In the genomic region with DNA sequence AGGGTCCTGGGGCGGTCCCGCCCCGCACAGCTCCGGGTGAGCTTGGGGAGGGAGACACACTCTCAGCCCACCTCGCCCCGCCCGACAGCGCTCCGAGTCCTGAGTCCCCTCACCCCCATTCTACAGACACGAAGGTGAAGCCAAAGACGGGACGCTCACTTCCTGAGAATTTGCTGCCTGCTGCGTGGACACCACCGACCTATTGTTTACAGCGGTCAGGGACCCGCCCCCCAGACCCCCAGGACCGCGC, we compare ENCODE assay signal across 8 cellular contexts. TPM values are rescaled to one million over a fixed set of nuclear protein-coding genes. Genes with fewer than 3 reads are reported as not detected.
A peak's percentile ranks its signal among the peaks of the same experiment; 100 is the strongest.
DNase-seq lines count a peak whose midpoint lies in the region; ATAC-seq, FAIRE-seq and TF ChIP-seq lines count a peak whose summit lies in the region.

No MANE protein-coding gene starts in this region.

- H3K4me3 ChIP-seq in MG63: peak overlapping the region; percentile 57
- peak overlapping the region; percentile 93 for H3K4me3 ChIP-seq in ectodermal cell (ENCODE audit: insufficient read depth, low read depth, low read length)

- no peaks in the 10 kb centered on the region for H3K27me3 ChIP-seq in MG63
- H3K27me3 ChIP-seq in ectodermal cell (ENCODE audit: control insufficient read depth, insufficient read depth, low read length, poor library complexity, severe bottlenecking): peaks cover 17% of the 10 kb centered on the region

- no peaks in the 10 kb centered on the region for H3K36me3 ChIP-seq in MG63
- H3K36me3 ChIP-seq in ectodermal cell (ENCODE audit: control insufficient read depth, insufficient read depth, low read length): no peaks in the 10 kb centered on the region

- peaks cover 13% of the 10 kb centered on the region for H3K4me1 Mint-ChIP-seq in nephron

- peak overlapping the region; percentile 96 to 100 (median 99) for H3K4me3 Mint-ChIP-seq in nephron

- peaks cover 4% of the 10 kb centered on the region for H3K27me3 Mint-ChIP-seq in nephron (ENCODE audit: low read depth)

- FAIRE-seq in D721Med (lab: Jason Lieb, UNC): no peak

- H3K9me3 ChIP-seq in MG63 (no peaks in the 10 kb centered on the region; the same call in 1 of the 2 replicates), ectodermal cell (ENCODE audit: control insufficient read depth, low read length) (no peaks in the 10 kb centered on the region)

- TF ChIP-seq CTCF in nephron (IDR thresholded peaks at IDR 0.05; ENCODE audit: unreplicated experiment in 3 of 3) (no peak), D721Med (IDR thresholded peaks at IDR 0.05; ENCODE audit: insufficient read depth, missing control alignments) (no peak)

- 0 to 1% methylated on average over 18 of the region's 18 CpGs for WGBS in ectodermal cell, 2 experiments

- H3K36me3 Mint-ChIP-seq in nephron (ENCODE audit: low read depth): peaks cover 50% of the 10 kb centered on the region

- DNase-seq in GM19238 (ENCODE audit: insufficient read length, low spot score) (peak; percentile 13), MG63 (no peak), NCI-H2029 treated with DMSO at 0.1 percent for 48 hours (lab: John Stamatoyannopoulos, UW) (no peak), D721Med (ENCODE audit: insufficient read length, low spot score) (no peak), GM03348 (ENCODE audit: low spot score) (no peak)

- ATAC-seq in GM18519 (IDR thresholded peaks at IDR 0.05; ENCODE audit: low FRiP score, unreplicated experiment): no peak

- H3K27ac Mint-ChIP-seq in nephron: peak overlapping the region; percentile 99 to 100 (median 99)

- H3K4me1 ChIP-seq in ectodermal cell (ENCODE audit: control insufficient read depth, insufficient read depth, low read length): peaks cover 3% of the 10 kb centered on the region

- peaks cover 38% of the 10 kb centered on the region for H3K9me3 Mint-ChIP-seq in nephron

- H3K27ac ChIP-seq in ectodermal cell (ENCODE audit: insufficient read depth, low read depth, low read length, poor library complexity, severe bottlenecking): peak overlapping the region; percentile 38

RNA-seq across cellular contexts. Expression of gene ZNF141, which starts 0.8 kb away (rescaled TPM):
- 0.22 and 0.79 TPM in 2 replicates for total RNA-seq in MG63 (2014; rRNA removed; shearing (Covaris generic); ENCODE audit: low replicate concordance)
- 32.7 TPM for polyA plus RNA-seq in ectodermal cell (2013, experiment 1 of 4)
- polyA plus RNA-seq in ectodermal cell (2013, experiment 2 of 4): 25.4 TPM
- polyA plus RNA-seq in ectodermal cell (2013, experiment 3 of 4): 19.4 TPM
- 26.1 TPM for polyA plus RNA-seq in ectodermal cell (2013, experiment 4 of 4)

RNA-seq across cellular contexts. Expression of gene ZNF732, which starts 31.5 kb away (rescaled TPM):
- total RNA-seq in MG63 (2014; rRNA removed; shearing (Covaris generic); ENCODE audit: low replicate concordance): not detected in 2 replicates
- polyA plus RNA-seq in ectodermal cell (2013, experiment 1 of 4): 4.4 TPM
- 6.7 TPM for polyA plus RNA-seq in ectodermal cell (2013, experiment 2 of 4)
- 2.7 TPM for polyA plus RNA-seq in ectodermal cell (2013, experiment 3 of 4)
- polyA plus RNA-seq in ectodermal cell (2013, experiment 4 of 4): 3.2 TPM
